13 cellular contexts compared by ENCODE assay signal in genomic region chr12:132428872-132429121, GRCh38.
A peak's percentile ranks its signal among the peaks of the same experiment; 100 is the strongest.
DNase-seq lines count a peak whose midpoint lies in the region; ATAC-seq, FAIRE-seq and TF ChIP-seq lines count a peak whose summit lies in the region.
"Had no signal": no experiment of that assay in that cellular context is flagged by ENCODE, and none has a peak within 500 bp of the region (broad histone marks: within the 10 kb centered on the region; RNA-seq: fewer than 3 reads in every experiment).

No MANE protein-coding gene starts in this region.

- H3K27me3 ChIP-seq in pancreas, result no peaks in the 10 kb centered on the region

- H3K4me1 ChIP-seq in HEK293 (ENCODE audit: control insufficient read depth, insufficient read depth, low read length) (peaks cover 6% of the 10 kb centered on the region; the same call in 1 of the 2 replicates), pancreas (peaks cover 15 to 34% (median 18%) of the 10 kb centered on the region in 3 donors)

- H3K9me3 Mint-ChIP-seq in activated CD8-positive, alpha-beta T cell treated with anti-CD3 and anti-CD28 coated beads for 36 hours, result peaks cover 3% of the 10 kb centered on the region

- no peaks in the 10 kb centered on the region for H3K27me3 Mint-ChIP-seq in activated CD8-positive, alpha-beta T cell treated with anti-CD3 and anti-CD28 coated beads for 36 hours

- H3K4me1 Mint-ChIP-seq in activated CD8-positive, alpha-beta T cell treated with anti-CD3 and anti-CD28 coated beads for 36 hours (ENCODE audit: low read depth), result peaks cover 21% of the 10 kb centered on the region

- H3K36me3 ChIP-seq in HEK293 (ENCODE audit: control insufficient read depth in 2 of 2, insufficient read depth in 1 of 2, low read length in 2 of 2) (no peaks in the 10 kb centered on the region), pancreas (no peaks in the 10 kb centered on the region)

- no peak for FAIRE-seq in pancreas (lab: Jason Lieb, UNC)
- FAIRE-seq: astrocyte had no signal

- H3K4me3 ChIP-seq in HEK293 (ENCODE audit: low read depth, low read length), result no peak overlapping the region
- no peak overlapping the region for H3K4me3 ChIP-seq in epithelial cell of esophagus (ENCODE audit: low read length)
- peak overlapping the region in 2 of 4 donors; percentile 5 to 34 for H3K4me3 ChIP-seq in pancreas

- H3K4me3 Mint-ChIP-seq in activated CD8-positive, alpha-beta T cell treated with anti-CD3 and anti-CD28 coated beads for 36 hours, result no peak overlapping the region

- H3K27ac ChIP-seq in HEK293 (ENCODE audit: extremely low read depth, low read depth, low read length), result no peak overlapping the region
- peak overlapping the region; percentile 79 to 96 (median 92) for H3K27ac ChIP-seq in pancreas

- no peak for TF ChIP-seq CTCF in HEK293 (tag by site-specific recombination; IDR thresholded peaks at IDR 0.05)
- TF ChIP-seq CTCF in epithelial cell of esophagus (IDR thresholded peaks at IDR 0.05; ENCODE audit: insufficient read depth, low read depth, low read length, missing control alignments), result no peak
- no peak for TF ChIP-seq CTCF in pancreas (IDR thresholded peaks at IDR 0.05)
- no peak for TF ChIP-seq CTCF in activated CD8-positive, alpha-beta T cell treated with anti-CD3 and anti-CD28 coated beads for 36 hours (IDR thresholded peaks at IDR 0.05)

- H3K36me3 Mint-ChIP-seq in activated CD8-positive, alpha-beta T cell treated with anti-CD3 and anti-CD28 coated beads for 36 hours (ENCODE audit: low read depth), result no peaks in the 10 kb centered on the region
- H3K36me3 Mint-ChIP-seq: CD8-positive, alpha-beta memory T cell had no signal

- POLR2A ChIA-PET in HEK293 (lab: Yijun Ruan, JAX), result no interaction called here
- POLR2A ChIA-PET in activated CD8-positive, alpha-beta T cell treated with anti-CD3 and anti-CD28 coated beads for 36 hours (lab: Charles Lee), result no interaction called here

- no peak for ATAC-seq in pancreas
- ATAC-seq in activated CD8-positive, alpha-beta T cell treated with anti-CD3 and anti-CD28 coated beads for 36 hours, result no peak
- ATAC-seq: right cardiac atrium had no signal

- WGBS in pancreas, 2 donors, result 4 to 5% methylated on average over 7 of the region's 7 CpGs

- H3K9me3 ChIP-seq in HEK293 (ENCODE audit: control insufficient read depth, insufficient read depth, low read depth, low read length) (no peaks in the 10 kb centered on the region), pancreas (no peaks in the 10 kb centered on the region)
- H3K9me3 ChIP-seq: SK-N-SH had no signal

- CTCF ChIA-PET in HEK293 (lab: Yijun Ruan, JAX), result interaction anchor here (0.7 to 0.9 kb wide), 2 partner anchors 210 to 250 kb away, joined by 3 to 4 read pairs; no protein-coding TSS in a partner anchor
- CTCF ChIA-PET in activated CD8-positive, alpha-beta T cell treated with anti-CD3 and anti-CD28 coated beads for 36 hours (lab: Charles Lee), result interaction anchor here (1.5 kb wide), 1 partner anchor 14 kb away, joined by 8 read pairs; no protein-coding TSS in a partner anchor

- H3K27ac Mint-ChIP-seq in activated CD8-positive, alpha-beta T cell treated with anti-CD3 and anti-CD28 coated beads for 36 hours, result no peak overlapping the region

- peak; percentile 84 for DNase-seq in NCI-H69 (lab: John Stamatoyannopoulos, UW)
- peak; percentile 39 for DNase-seq in epithelial cell of esophagus (ENCODE audit: low read depth)
- no peak for DNase-seq in pancreas
- DNase-seq in activated CD8-positive, alpha-beta T cell treated with anti-CD3 and anti-CD28 coated beads for 36 hours, result no peak
- no peak for DNase-seq in activated CD8-positive, alpha-beta memory T cell treated with anti-CD3 and anti-CD28 coated beads, Interleukin-2, amount 50 U/mL, for 4 hours
- no peak for DNase-seq in activated CD8-positive, alpha-beta memory T cell treated with anti-CD3 and anti-CD28 coated beads for 24 hours
- DNase-seq: CD8-positive, alpha-beta memory T cell; NCI-H1048; NK-92 treated with Interleukin-12 subunit alpha and Interleukin-12 subunit beta, amount 100 ng/mL, for 24 hours had no signal

- intact Hi-C loops in pancreas (cut with DNase I), result no loop called here
- intact Hi-C loops in activated CD8-positive, alpha-beta T cell treated with anti-CD3 and anti-CD28 coated beads for 36 hours (cut with micrococcal nuclease), result no loop called here

TF ChIP-seq in HEK293, 187 proteins besides CTCF, POLR2A, EP300 and RAD21:
- TF ChIP-seq ZNF248 (tag by site-specific recombination; IDR thresholded peaks at IDR 0.05) (no peak), ZNF514 (tag by site-specific recombination; IDR thresholded peaks at IDR 0.05) (no peak), ZNF621 (tag by site-specific recombination; IDR thresholded peaks at IDR 0.05) (no peak), ZBTB48 (tag by site-specific recombination; IDR thresholded peaks at IDR 0.05) (no peak), ZNF473 (tag by site-specific recombination; IDR thresholded peaks at IDR 0.05) (no peak), ZNF76 (tag by site-specific recombination; IDR thresholded peaks at IDR 0.05; ENCODE audit: borderline replicate concordance, low read depth) (no peak), ZNF513 (tag by site-specific recombination; IDR thresholded peaks at IDR 0.05) (no peak), ZNF449 (tag by site-specific recombination; IDR thresholded peaks at IDR 0.05) (no peak), ZNF341 (tag by site-specific recombination; IDR thresholded peaks at IDR 0.05; ENCODE audit: low read depth) (0 out of 2 replicates have a peak, but pooled peaks have one; percentile 8)
TF ChIP-seq in HEK293: peak in this region for 1.

Comparison
In these comparisons a context has a peak if more than half of its experiments do, and no peak if none do; other contexts are left out.
1. DNase-seq: peak in NCI-H69 (single experiment) and epithelial cell of esophagus (single experiment); none in pancreas (0 of 6), activated CD8-positive, alpha-beta T cell treated with anti-CD3 and anti-CD28 coated beads for 36 hours (single experiment), activated CD8-positive, alpha-beta memory T cell treated with anti-CD3 and anti-CD28 coated beads, Interleukin-2, amount 50 U/mL, for 4 hours (single experiment) and activated CD8-positive, alpha-beta memory T cell treated with anti-CD3 and anti-CD28 coated beads for 24 hours (single experiment).